Comparison of ENCODE assay signal across 6 cellular contexts in the genomic region with DNA sequence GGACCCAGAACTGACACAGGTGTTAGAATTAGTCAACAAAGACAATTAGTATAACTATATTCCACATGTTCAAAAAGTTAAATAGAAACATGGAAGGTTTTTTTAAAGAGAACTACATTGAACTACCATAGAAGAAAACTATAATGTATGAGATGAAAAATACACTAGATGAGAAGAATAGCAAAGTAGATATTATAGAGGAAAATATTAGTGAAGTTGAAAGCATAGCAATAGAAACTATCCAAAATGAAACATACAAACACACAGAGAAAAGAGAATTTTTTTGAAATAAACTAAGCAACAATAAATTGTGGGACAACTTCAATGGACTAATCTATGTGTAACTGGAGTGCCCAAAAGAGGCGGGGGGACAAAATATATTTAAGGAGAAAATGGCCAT.
"Had no signal": no experiment of that assay in that cellular context is flagged by ENCODE, and none has a peak within 500 bp of the region (broad histone marks: within the 10 kb centered on the region; RNA-seq: fewer than 3 reads in every experiment).

No MANE protein-coding gene starts in this region.

- H3K27ac ChIP-seq: HL-60 had no signal

- ATAC-seq: HepG2 had no signal

- FAIRE-seq: HepG2, HTR-8/SVneo had no signal

- DNase-seq: IMR-90, KBM-7, KG1 had no signal
